In the genomic region with DNA sequence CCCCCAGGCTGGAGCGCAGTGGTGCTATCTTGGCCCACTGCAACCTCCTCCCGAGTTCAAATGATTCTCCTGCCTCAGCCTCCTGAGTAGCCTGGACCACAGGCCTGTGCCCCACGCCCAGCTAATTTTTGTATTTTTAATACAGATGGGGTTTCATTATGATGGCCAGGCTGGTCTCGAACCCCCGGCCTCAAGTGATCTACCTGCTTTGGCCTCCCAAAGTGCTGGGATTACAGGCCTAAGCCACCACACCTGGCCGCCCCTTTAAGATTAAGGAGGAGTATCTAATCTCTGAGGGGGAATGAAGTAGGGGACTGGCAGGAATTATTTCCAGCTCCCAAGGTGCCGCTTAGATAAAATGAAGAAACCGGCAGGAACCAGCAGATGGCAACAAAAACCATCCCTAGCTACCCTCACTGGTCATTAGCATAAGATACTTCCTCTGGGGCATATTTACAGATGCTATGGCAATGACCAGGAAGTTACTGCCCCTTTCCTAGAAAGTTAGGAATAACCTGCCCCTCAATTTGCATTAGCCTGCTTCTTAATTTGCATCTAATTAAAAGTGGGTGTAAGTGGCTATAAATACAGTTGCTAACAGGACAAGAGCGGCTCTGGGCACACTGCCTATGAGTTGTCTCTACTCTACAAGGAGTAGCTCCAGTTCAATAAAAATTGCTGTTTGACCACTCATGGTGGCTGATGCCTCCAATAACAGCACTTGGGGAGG, we compare ENCODE assay signal across 8 cellular contexts. TPM values are rescaled to one million over a fixed set of nuclear protein-coding genes. Genes with fewer than 3 reads are reported as not detected.
A peak's percentile ranks its signal among the peaks of the same experiment; 100 is the strongest.
DNase-seq lines count a peak whose midpoint lies in the region; ATAC-seq, FAIRE-seq and TF ChIP-seq lines count a peak whose summit lies in the region.

No MANE protein-coding gene starts in this region.

- TF ChIP-seq CTCF in D721Med (IDR thresholded peaks at IDR 0.05; ENCODE audit: insufficient read depth, missing control alignments): peak; percentile 58
- peak in 19 of 56 donors; percentile 7 to 39 (median 22) for TF ChIP-seq CTCF in dorsolateral prefrontal cortex (IDR thresholded peaks at IDR 0.05 in 54 of 56, conservative IDR thresholded peaks at IDR 0.05 in 2 of 56; ENCODE audit: low read depth in 1 of 56, partially characterized antibody in 56 of 56)

- H3K4me3 ChIP-seq in dorsolateral prefrontal cortex: no peak overlapping the region

- no peaks in the 10 kb centered on the region for H3K4me1 Mint-ChIP-seq in activated T-helper 2 cell treated with anti-CD3 and anti-CD28 coated beads, Interferon-gamma antibody, Interleukin-2, Interleukin-4, amounts not matched to agents 10 μg/mL and 5 μg/mL and 100 μg/mL, durations not matched to agents 14 hours and 24 hours and 36 hours (ENCODE audit: low read depth)

- no peaks in the 10 kb centered on the region for H3K9me3 Mint-ChIP-seq in activated T-helper 2 cell treated with anti-CD3 and anti-CD28 coated beads, Interferon-gamma antibody, Interleukin-2, Interleukin-4, amounts not matched to agents 10 μg/mL and 5 μg/mL and 100 μg/mL, durations not matched to agents 14 hours and 24 hours and 36 hours

- H3K27me3 ChIP-seq in dorsolateral prefrontal cortex: no peaks in the 10 kb centered on the region

- DNase-seq in D721Med (ENCODE audit: insufficient read length, low spot score): peak; percentile 34
- DNase-seq in RPMI7951 (ENCODE audit: low read depth): peak; percentile 60
- DNase-seq in glomerular visceral epithelial cell (ENCODE audit: extremely low spot score): peak; percentile 66
- no peak for DNase-seq in dorsolateral prefrontal cortex
- no peak for DNase-seq in stimulated activated CD4-positive, alpha-beta T cell treated with anti-CD3 and anti-CD28 coated beads, Interleukin-2, amount 100 ng/mL, for 48 hours
- DNase-seq in activated T-helper 2 cell treated with anti-CD3 and anti-CD28 coated beads, Interferon-gamma antibody, Interleukin-2, Interleukin-4, amounts not matched to agents 10 μg/mL and 5 μg/mL and 100 μg/mL, durations not matched to agents 14 hours and 24 hours and 36 hours (ENCODE audit: low spot score): no peak

- no peaks in the 10 kb centered on the region for H3K36me3 Mint-ChIP-seq in activated T-helper 2 cell treated with anti-CD3 and anti-CD28 coated beads, Interferon-gamma antibody, Interleukin-2, Interleukin-4, amounts not matched to agents 10 μg/mL and 5 μg/mL and 100 μg/mL, durations not matched to agents 14 hours and 24 hours and 36 hours (ENCODE audit: low read depth)

- no peak overlapping the region for H3K4me3 Mint-ChIP-seq in activated T-helper 2 cell treated with anti-CD3 and anti-CD28 coated beads, Interferon-gamma antibody, Interleukin-2, Interleukin-4, amounts not matched to agents 10 μg/mL and 5 μg/mL and 100 μg/mL, durations not matched to agents 14 hours and 24 hours and 36 hours (ENCODE audit: low read depth)

- H3K27me3 Mint-ChIP-seq in activated T-helper 2 cell treated with anti-CD3 and anti-CD28 coated beads, Interferon-gamma antibody, Interleukin-2, Interleukin-4, amounts not matched to agents 10 μg/mL and 5 μg/mL and 100 μg/mL, durations not matched to agents 14 hours and 24 hours and 36 hours (ENCODE audit: low read depth): no peaks in the 10 kb centered on the region

- H3K27ac Mint-ChIP-seq in activated T-helper 2 cell treated with anti-CD3 and anti-CD28 coated beads, Interferon-gamma antibody, Interleukin-2, Interleukin-4, amounts not matched to agents 10 μg/mL and 5 μg/mL and 100 μg/mL, durations not matched to agents 14 hours and 24 hours and 36 hours: no peak overlapping the region

- intact Hi-C loops in dorsolateral prefrontal cortex (cut with DNase I): no loop called here
- intact Hi-C loops in activated T-helper 2 cell treated with anti-CD3 and anti-CD28 coated beads, Interferon-gamma antibody, Interleukin-2, Interleukin-4, amounts not matched to agents 10 μg/mL and 5 μg/mL and 100 μg/mL, durations not matched to agents 14 hours and 24 hours and 36 hours (cut with micrococcal nuclease): no loop called here

- peak; percentile 47 for ATAC-seq in GM19043 (IDR thresholded peaks at IDR 0.05; ENCODE audit: low read depth, unreplicated experiment)
- ATAC-seq in HG03442 (IDR thresholded peaks at IDR 0.05; ENCODE audit: unreplicated experiment): peak; percentile 57

- FAIRE-seq in D721Med (lab: Jason Lieb, UNC): no peak

- no peak overlapping the region for H3K27ac ChIP-seq in dorsolateral prefrontal cortex

RNA-seq across cellular contexts. Expression of gene NSUN4, which starts 7.1 kb away (rescaled TPM):
- total RNA-seq in RPMI7951 (2014; rRNA removed; shearing (Covaris generic)): 8.1 and 8.8 TPM in 2 replicates
- 10 to 100 TPM; 18.8 to 38.8 (median 25.9) TPM for total RNA-seq in dorsolateral prefrontal cortex
- 37.2 and 37.6 TPM in 2 replicates for total RNA-seq in activated T-helper 2 cell treated with anti-CD3 and anti-CD28 coated beads, Interferon-gamma antibody, Interleukin-2, Interleukin-4, amounts not matched to agents 10 μg/mL and 5 μg/mL and 100 μg/mL, durations not matched to agents 14 hours and 24 hours and 36 hours

RNA-seq across cellular contexts. Expression of gene UQCRH, which starts 30.0 kb away (rescaled TPM):
- 747 and 790 TPM in 2 replicates for total RNA-seq in RPMI7951 (2014; rRNA removed; shearing (Covaris generic))
- 100 to 1,000 TPM; 114 to 365 (median 249) TPM for total RNA-seq in dorsolateral prefrontal cortex
- total RNA-seq in activated T-helper 2 cell treated with anti-CD3 and anti-CD28 coated beads, Interferon-gamma antibody, Interleukin-2, Interleukin-4, amounts not matched to agents 10 μg/mL and 5 μg/mL and 100 μg/mL, durations not matched to agents 14 hours and 24 hours and 36 hours: 262 and 275 TPM in 2 replicates

RNA-seq across cellular contexts. Expression of gene LRRC41, which starts 30.0 kb away (rescaled TPM):
- total RNA-seq in RPMI7951 (2014; rRNA removed; shearing (Covaris generic)): 60.8 and 63.3 TPM in 2 replicates
- 10 to 100 TPM; 42.8 to 67.4 (median 56.1) TPM for total RNA-seq in dorsolateral prefrontal cortex
- total RNA-seq in activated T-helper 2 cell treated with anti-CD3 and anti-CD28 coated beads, Interferon-gamma antibody, Interleukin-2, Interleukin-4, amounts not matched to agents 10 μg/mL and 5 μg/mL and 100 μg/mL, durations not matched to agents 14 hours and 24 hours and 36 hours: 70.1 and 70.6 TPM in 2 replicates

Comparison
In these comparisons a context has a peak if more than half of its experiments do, and no peak if none do; other contexts are left out.
1. DNase-seq: peak in D721Med (single experiment), RPMI7951 (single experiment) and glomerular visceral epithelial cell (single experiment); none in dorsolateral prefrontal cortex (0 of 10), stimulated activated CD4-positive, alpha-beta T cell treated with anti-CD3 and anti-CD28 coated beads, Interleukin-2, amount 100 ng/mL, for 48 hours (0 of 2) and activated T-helper 2 cell treated with anti-CD3 and anti-CD28 coated beads, Interferon-gamma antibody, Interleukin-2, Interleukin-4, amounts not matched to agents 10 μg/mL and 5 μg/mL and 100 μg/mL, durations not matched to agents 14 hours and 24 hours and 36 hours (single experiment).